ENCODE assay signal across 21 cellular contexts in genomic region chr18:25883091-25883490, GRCh38.
"Had no signal": no experiment of that assay in that cellular context is flagged by ENCODE, and none has a peak within 500 bp of the region (broad histone marks: within the 10 kb centered on the region; RNA-seq: fewer than 3 reads in every experiment).

No MANE protein-coding gene starts in this region.

- H3K4me1 ChIP-seq: left ventricle myocardium inferior, pancreas, thyroid gland had no signal

- H3K27me3 ChIP-seq: thyroid gland had no signal

- H3K4me1 Mint-ChIP-seq: activated naive CD8-positive, alpha-beta T cell treated with anti-CD3 and anti-CD28 coated beads for 36 hours; immature natural killer cell; mesothelial cell of epicardium; natural killer cell had no signal

- H3K27ac ChIP-seq: left ventricle myocardium inferior, pancreas, thyroid gland had no signal

- H3K9me3 ChIP-seq: pancreas, thyroid gland had no signal

- ATAC-seq: effector memory CD8-positive, alpha-beta T cell; esophagus mucosa; natural killer cell; right cardiac atrium had no signal

- H3K4me3 Mint-ChIP-seq: activated naive CD8-positive, alpha-beta T cell treated with anti-CD3 and anti-CD28 coated beads for 36 hours; activated T-cell treated with anti-CD3 and anti-CD28 coated beads, Interleukin-2, amount 50 U/mL, for 24 hours; effector memory CD8-positive, alpha-beta T cell; immature natural killer cell; mesothelial cell of epicardium; natural killer cell; stimulated activated naive CD8-positive, alpha-beta T cell treated with anti-CD3 and anti-CD28 coated beads, Interleukin-15, Interleukin-2, amounts not matched to agents 100 ng/mL and 50 ng/mL, for 24 hours; T-helper 2 cell treated with Interferon-gamma antibody and Interleukin-4, amounts not matched to agents 5 μg/mL and 100 μg/mL, for 36 hours had no signal

- H3K27ac Mint-ChIP-seq: activated naive CD8-positive, alpha-beta T cell treated with anti-CD3 and anti-CD28 coated beads for 36 hours; activated T-cell treated with anti-CD3 and anti-CD28 coated beads, Interleukin-2, amount 50 U/mL, for 24 hours; activated T-helper 2 cell treated with anti-CD3 and anti-CD28 coated beads, Interferon-gamma antibody, Interleukin-2, Interleukin-4, amounts not matched to agents 10 μg/mL and 5 μg/mL and 100 μg/mL, durations not matched to agents 14 hours and 24 hours and 36 hours; effector memory CD8-positive, alpha-beta T cell; immature natural killer cell; mesothelial cell of epicardium; natural killer cell; stimulated activated naive CD8-positive, alpha-beta T cell treated with anti-CD3 and anti-CD28 coated beads, Interleukin-15, Interleukin-2, amounts not matched to agents 100 ng/mL and 50 ng/mL, for 24 hours; T-helper 2 cell treated with Interferon-gamma antibody and Interleukin-4, amounts not matched to agents 5 μg/mL and 100 μg/mL, for 36 hours had no signal

- H3K4me3 ChIP-seq: left ventricle myocardium inferior, pancreas, thyroid gland had no signal

- H3K9me3 Mint-ChIP-seq: activated T-helper 2 cell treated with anti-CD3 and anti-CD28 coated beads, Interferon-gamma antibody, Interleukin-2, Interleukin-4, amounts not matched to agents 10 μg/mL and 5 μg/mL and 100 μg/mL, durations not matched to agents 14 hours and 24 hours and 36 hours; T-helper 2 cell treated with Interferon-gamma antibody and Interleukin-4, amounts not matched to agents 5 μg/mL and 100 μg/mL, for 36 hours had no signal

- H3K36me3 ChIP-seq: left ventricle myocardium inferior, pancreas, thyroid gland had no signal

- DNase-seq: activated CD8-positive, alpha-beta memory T cell treated with anti-CD3 and anti-CD28 coated beads, Interleukin-2, amount 50 U/mL, for 4 hours; activated naive CD4-positive, alpha-beta T cell treated with Interleukin-2 at 50 U/mL for 16 hours; activated naive CD8-positive, alpha-beta T cell treated with anti-CD3 and anti-CD28 coated beads for 36 hours; activated T-cell treated with anti-CD3 and anti-CD28 coated beads, Interleukin-2, amount 50 U/mL, for 24 hours; central memory CD4-positive, alpha-beta T cell; effector memory CD8-positive, alpha-beta T cell; foreskin melanocyte; immature natural killer cell; left ventricle myocardium inferior; mammary epithelial cell; natural killer cell; pancreas; right cardiac atrium; stimulated activated CD4-positive, alpha-beta T cell treated with anti-CD3 and anti-CD28 coated beads, Interleukin-1b, Interleukin-23, amount 100 ng/mL, for 48 hours; substantia nigra; thyroid gland had no signal
